Comparison of ENCODE assay signal across 1 cellular context in genomic region chr14:95359974-95360826, GRCh38.
TF ChIP-seq lines count a peak whose summit lies in the region.

No MANE protein-coding gene starts in this region.

TF ChIP-seq in WTC11, 78 proteins besides CTCF, POLR2A, EP300 and RAD21 (continued from another document):
- TF ChIP-seq ATF6 (CRISPR knock-in tag; IDR thresholded peaks at IDR 0.05) (no peak), PRDM15 (CRISPR knock-in tag; IDR thresholded peaks at IDR 0.05) (no peak), FOXK1 (CRISPR knock-in tag; IDR thresholded peaks at IDR 0.05) (no peak), ZNF232 (CRISPR knock-in tag; IDR thresholded peaks at IDR 0.05) (no peak), MAX (CRISPR knock-in tag; IDR thresholded peaks at IDR 0.05) (0 out of 2 replicates have a peak, but pooled peaks have one; percentile 58)
